In the genomic region with DNA sequence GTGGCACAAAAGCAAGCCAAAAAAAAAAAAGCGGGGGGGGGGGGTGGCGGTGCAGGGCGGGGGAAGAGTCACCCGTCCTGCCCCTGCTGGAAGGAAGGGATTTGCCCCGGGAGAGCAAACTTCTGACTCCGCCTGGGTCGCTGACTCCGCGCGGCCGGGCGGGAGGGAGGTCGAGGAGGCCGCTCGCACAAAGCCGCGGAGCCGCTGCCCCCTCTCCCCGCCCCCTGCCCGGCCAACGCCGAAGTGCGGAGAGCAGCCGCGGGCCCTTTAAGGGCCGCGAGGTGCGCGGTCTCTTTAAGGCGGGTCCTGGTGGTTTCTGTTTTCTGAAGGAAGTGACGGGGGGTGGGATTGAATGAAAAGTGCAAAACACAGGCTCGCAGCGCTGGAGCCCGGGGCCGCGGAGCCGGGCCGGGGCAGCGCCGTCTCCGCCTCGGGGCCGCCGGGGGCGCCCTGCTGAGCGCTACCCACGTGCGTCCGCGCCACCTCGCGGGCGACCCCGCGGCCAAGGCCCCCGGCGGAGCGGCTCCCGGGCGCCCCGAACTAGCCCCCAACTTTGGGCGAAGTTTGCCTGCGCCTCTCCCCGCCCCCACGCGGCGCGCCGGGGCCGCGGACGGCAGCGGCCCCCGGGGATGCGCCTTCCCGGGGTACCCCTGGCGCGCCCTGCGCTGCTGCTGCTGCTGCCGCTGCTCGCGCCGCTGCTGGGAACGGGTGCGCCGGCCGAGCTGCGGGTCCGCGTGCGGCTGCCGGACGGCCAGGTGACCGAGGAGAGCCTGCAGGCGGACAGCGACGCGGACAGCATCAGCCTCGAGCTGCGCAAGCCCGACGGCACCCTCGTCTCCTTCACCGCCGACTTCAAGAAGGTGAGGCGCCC, we compare ENCODE assay signal across 8 cellular contexts. TPM values are rescaled to one million over a fixed set of nuclear protein-coding genes. Genes with fewer than 3 reads are reported as not detected.
DNase-seq lines count a peak whose midpoint lies in the region; ATAC-seq and TF ChIP-seq lines count a peak whose summit lies in the region.

A gene (plus strand): TSS at position 382 of the 871 bp plus-strand sequence. CDS start 248 bp downstream, at position 630.

- H3K79me2 ChIP-seq in parathyroid adenoma, result no peaks in the 10 kb centered on the region

- peak in 9 of 14 donors; percentile 15 to 75 (median 36) for DNase-seq in C1 segment of cervical spinal cord (lab: John Stamatoyannopoulos, UW)
- peak; percentile 76 for DNase-seq in HPDE6-E6E7 (ENCODE audit: extremely low spot score)
- DNase-seq in SK-N-MC (ENCODE audit: low read depth, low spot score), result no peak
- peak; percentile 39 for DNase-seq in activated naive CD8-positive, alpha-beta T cell treated with anti-CD3 and anti-CD28 coated beads, Interleukin-2, amount 50 U/mL, for 16 hours (ENCODE audit: low read depth, low spot score)
- DNase-seq in Right ventricle myocardium superior, result peak; percentile 89
- peak in 1 of 2 donors; percentile 65 for DNase-seq in tibial artery

- H3K4me1 ChIP-seq in parathyroid adenoma (peaks cover 2% of the 10 kb centered on the region), tibial artery (peaks cover 0 to 24% (median 14%) of the 10 kb centered on the region in 4 donors)

- H3K4me2 ChIP-seq in parathyroid adenoma (ENCODE audit: low read length), result peak within 1 kb of the TSS; percentile 73

- TF ChIP-seq CTCF in parathyroid adenoma (IDR thresholded peaks at IDR 0.05), result no peak
- peak; percentile 10 to 15 for TF ChIP-seq CTCF in tibial artery (IDR thresholded peaks at IDR 0.05)

- H3K9me3 ChIP-seq in SK-N-MC (ENCODE audit: low read depth, low read length), result no peaks in the 10 kb centered on the region
- no peaks in the 10 kb centered on the region for H3K9me3 ChIP-seq in parathyroid adenoma (ENCODE audit: control insufficient read depth, low read length)
- no peaks in the 10 kb centered on the region for H3K9me3 ChIP-seq in tibial artery

- H3K27me3 ChIP-seq in parathyroid adenoma (ENCODE audit: control insufficient read depth, insufficient read depth, low read length), result no peaks in the 10 kb centered on the region
- H3K27me3 ChIP-seq in tibial artery, result peaks cover 0 to 14% of the 10 kb centered on the region in 2 donors

- H3K36me3 ChIP-seq in SK-N-MC (ENCODE audit: insufficient read depth, low read length) (peaks cover 7% of the 10 kb centered on the region; the same call in 1 of the 2 replicates), parathyroid adenoma (ENCODE audit: control insufficient read depth, insufficient read depth, low read length) (no peaks in the 10 kb centered on the region), tibial artery (no peaks in the 10 kb centered on the region)

- H3K27ac ChIP-seq in SK-N-MC (peak within 1 kb of the TSS; percentile 64; the same call in 1 of the 2 replicates), parathyroid adenoma (peak within 1 kb of the TSS; percentile 32), tibial artery (peak within 1 kb of the TSS; percentile 50 to 54)

- peak within 1 kb of the TSS; percentile 66 for H3K9ac ChIP-seq in SK-N-MC (ENCODE audit: insufficient read length)
- no peak within 1 kb of the TSS for H3K9ac ChIP-seq in parathyroid adenoma

- intact Hi-C loops in Right ventricle myocardium superior (cut with DNase I), result no loop called here
- intact Hi-C loops in tibial artery (cut with DNase I; ENCODE audit: low total_unique reads), result no loop called here

- H3K4me3 ChIP-seq in SK-N-MC (peak within 1 kb of the TSS; percentile 77), parathyroid adenoma (ENCODE audit: low read depth, low read length) (peak within 1 kb of the TSS; percentile 47), tibial artery (peak within 1 kb of the TSS; percentile 56 to 77)

- ATAC-seq in GM19395 (IDR thresholded peaks at IDR 0.05; ENCODE audit: unreplicated experiment) (peak; percentile 92), Right ventricle myocardium superior (ENCODE audit: poor library complexity) (peak; percentile 87)

- H2AFZ ChIP-seq in parathyroid adenoma, result peak within 1 kb of the TSS; percentile 83

RNA-seq across cellular contexts. Expression of the gene that starts here (rescaled TPM):
- 30.0 TPM for total RNA-seq in Right ventricle myocardium superior
